Comparison of ENCODE assay signal across 26 cellular contexts in genomic region chr7:1869731-1870130, GRCh38.
"Had no signal": no experiment of that assay in that cellular context is flagged by ENCODE, and none has a peak within 500 bp of the region (broad histone marks: within the 10 kb centered on the region; RNA-seq: fewer than 3 reads in every experiment).

No MANE protein-coding gene starts in this region.

- H3K4me2 ChIP-seq: neural progenitor cell had no signal

- H3K4me1 ChIP-seq: pancreas, prostate gland, sigmoid colon, tibial nerve, upper lobe of left lung, vagina had no signal

- H2AFZ ChIP-seq: neural progenitor cell had no signal

- FAIRE-seq: pancreas, small intestine had no signal

- H3K36me3 Mint-ChIP-seq: natural killer cell; stimulated activated effector memory CD8-positive, alpha-beta T cell treated with anti-CD3 and anti-CD28 coated beads, Interleukin-12 subunit alpha, Interleukin-12 subunit beta, amount 100 ng/mL, for 72 hours had no signal

- DNase-seq: natural killer cell; nucleus accumbens; right lobe of liver; sigmoid colon; small intestine; stimulated activated CD4-positive, alpha-beta T cell treated with anti-CD3 and anti-CD28 coated beads, Interleukin-15, amount 100 ng/mL, for 24 hours; stimulated activated CD4-positive, alpha-beta T cell treated with anti-CD3 and anti-CD28 coated beads, Interleukin-2, amount 100 ng/mL, for 24 hours; stimulated activated CD4-positive, alpha-beta T cell treated with anti-CD3 and anti-CD28 coated beads, Interleukin-2, amount 100 ng/mL, for 48 hours; stimulated activated CD4-positive, alpha-beta T cell treated with anti-CD3 and anti-CD28 coated beads, Interleukin-4, amount 100 ng/mL, for 24 hours; stimulated activated naive B cell treated with anti-CD40 and anti-IgM and Interleukin-4, amounts not matched to agents 10 μg/mL and 1 μg/mL and 100 μg/mL, for 72 hours; stimulated activated naive CD4-positive, alpha-beta T cell treated with Interleukin-2 at 50 U/mL for 16 hours; stomach; thyroid gland; trophoblast cell had no signal

- H3K27ac Mint-ChIP-seq: nephron; neural progenitor cell; stimulated activated effector memory CD8-positive, alpha-beta T cell treated with anti-CD3 and anti-CD28 coated beads, Interleukin-12 subunit alpha, Interleukin-12 subunit beta, amount 100 ng/mL, for 72 hours; stimulated activated naive CD8-positive, alpha-beta T cell treated with anti-CD3 and anti-CD28 coated beads, Interleukin-15, Interleukin-2, amounts not matched to agents 100 ng/mL and 50 ng/mL, for 24 hours had no signal

- H3K4me3 ChIP-seq: neural progenitor cell, pancreas, prostate gland, right lobe of liver, sigmoid colon, stomach, thoracic aorta, thyroid gland, tibial nerve, upper lobe of left lung, vagina had no signal

- H3K9me3 ChIP-seq: neutrophil, pancreas, prostate gland, right lobe of liver, sigmoid colon, stomach, thoracic aorta, thyroid gland, tibial nerve, upper lobe of left lung, vagina had no signal

- H3K4me3 Mint-ChIP-seq: natural killer cell; nephron; neural progenitor cell; stimulated activated effector memory CD8-positive, alpha-beta T cell treated with anti-CD3 and anti-CD28 coated beads, Interleukin-12 subunit alpha, Interleukin-12 subunit beta, amount 100 ng/mL, for 72 hours; stimulated activated naive B cell treated with anti-CD40 and anti-IgM and Interleukin-4, amounts not matched to agents 10 μg/mL and 1 μg/mL and 100 μg/mL, for 72 hours; stimulated activated naive CD8-positive, alpha-beta T cell treated with anti-CD3 and anti-CD28 coated beads, Interleukin-15, Interleukin-2, amounts not matched to agents 100 ng/mL and 50 ng/mL, for 24 hours had no signal

- H3K27me3 Mint-ChIP-seq: stimulated activated naive B cell treated with anti-CD40 and anti-IgM and Interleukin-4, amounts not matched to agents 10 μg/mL and 1 μg/mL and 100 μg/mL, for 72 hours; stimulated activated naive CD8-positive, alpha-beta T cell treated with anti-CD3 and anti-CD28 coated beads, Interleukin-15, Interleukin-2, amounts not matched to agents 100 ng/mL and 50 ng/mL, for 24 hours had no signal

- ATAC-seq: natural killer cell; pancreas; right cardiac atrium; right lobe of liver; stimulated activated effector memory CD8-positive, alpha-beta T cell treated with anti-CD3 and anti-CD28 coated beads, Interleukin-12 subunit alpha, Interleukin-12 subunit beta, amount 100 ng/mL, for 72 hours; stimulated activated naive B cell treated with anti-CD40 and anti-IgM and Interleukin-4, amounts not matched to agents 10 μg/mL and 1 μg/mL and 100 μg/mL, for 72 hours had no signal

- H3K27ac ChIP-seq: neural progenitor cell, neutrophil, pancreas, prostate gland, right lobe of liver, sigmoid colon, stomach, thoracic aorta, thyroid gland, tibial nerve, upper lobe of left lung, vagina had no signal

- H3K27me3 ChIP-seq: neural progenitor cell, neutrophil, pancreas, right lobe of liver, sigmoid colon, stomach, thyroid gland, tibial nerve, upper lobe of left lung, vagina had no signal

- H3K9me3 Mint-ChIP-seq: natural killer cell; nephron; stimulated activated effector memory CD8-positive, alpha-beta T cell treated with anti-CD3 and anti-CD28 coated beads, Interleukin-12 subunit alpha, Interleukin-12 subunit beta, amount 100 ng/mL, for 72 hours; stimulated activated naive CD8-positive, alpha-beta T cell treated with anti-CD3 and anti-CD28 coated beads, Interleukin-15, Interleukin-2, amounts not matched to agents 100 ng/mL and 50 ng/mL, for 24 hours had no signal

- H3K9ac ChIP-seq: neural progenitor cell had no signal

- H3K36me3 ChIP-seq: neural progenitor cell, neutrophil, pancreas, prostate gland, right lobe of liver, sigmoid colon, thoracic aorta, thyroid gland, vagina had no signal
